8 cellular contexts compared by ENCODE assay signal in the genomic region with DNA sequence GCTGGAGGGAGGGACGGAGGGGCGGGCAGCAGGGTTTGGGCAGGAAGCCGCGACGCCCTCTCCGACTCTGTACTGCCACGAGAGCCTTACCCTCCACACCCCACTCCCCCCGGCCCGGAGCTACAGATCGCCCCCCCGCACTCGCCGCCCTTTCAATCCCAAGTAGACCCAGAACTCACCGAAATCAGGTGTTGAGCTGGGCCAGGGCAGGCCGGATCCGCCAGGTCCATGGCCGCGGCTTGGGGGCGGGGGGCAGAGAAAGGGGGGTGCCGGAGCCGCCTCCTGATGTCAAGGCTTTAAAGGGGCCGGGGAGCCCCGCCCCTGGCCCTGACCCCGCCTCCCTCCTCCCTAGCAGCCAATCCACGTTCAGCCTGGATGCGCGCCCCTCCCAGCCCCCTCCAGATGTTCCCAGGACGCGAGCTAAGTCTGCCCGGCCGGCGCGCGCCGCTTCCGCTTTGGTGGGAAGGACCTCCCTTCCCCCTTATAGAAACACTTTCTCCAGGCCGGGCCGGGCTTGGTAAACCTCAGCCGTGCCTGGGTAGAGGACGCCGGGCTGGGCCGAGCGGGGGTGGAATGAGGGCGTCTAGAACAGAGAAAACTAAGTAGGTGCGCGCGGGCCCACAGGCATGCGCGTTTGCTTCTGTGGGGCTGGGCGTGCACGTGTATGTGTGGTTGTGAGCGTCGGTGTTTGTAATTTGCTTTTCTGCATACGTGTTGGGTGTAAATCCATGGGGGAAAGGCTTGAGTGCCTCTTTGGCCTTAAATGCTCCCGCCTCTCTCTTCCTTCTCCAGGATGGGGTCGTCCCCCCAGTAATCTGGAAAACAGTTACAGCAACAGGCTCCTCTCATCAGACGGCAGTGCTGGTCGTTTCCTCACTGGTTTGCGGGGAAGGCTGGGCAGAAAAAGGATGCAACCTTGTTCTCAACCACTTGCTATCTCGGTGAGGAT. TPM values are rescaled to one million over a fixed set of nuclear protein-coding genes. Genes with fewer than 3 reads are reported as not detected.
DNase-seq lines count a peak whose midpoint lies in the region; ATAC-seq and TF ChIP-seq lines count a peak whose summit lies in the region.

A gene with protein sequence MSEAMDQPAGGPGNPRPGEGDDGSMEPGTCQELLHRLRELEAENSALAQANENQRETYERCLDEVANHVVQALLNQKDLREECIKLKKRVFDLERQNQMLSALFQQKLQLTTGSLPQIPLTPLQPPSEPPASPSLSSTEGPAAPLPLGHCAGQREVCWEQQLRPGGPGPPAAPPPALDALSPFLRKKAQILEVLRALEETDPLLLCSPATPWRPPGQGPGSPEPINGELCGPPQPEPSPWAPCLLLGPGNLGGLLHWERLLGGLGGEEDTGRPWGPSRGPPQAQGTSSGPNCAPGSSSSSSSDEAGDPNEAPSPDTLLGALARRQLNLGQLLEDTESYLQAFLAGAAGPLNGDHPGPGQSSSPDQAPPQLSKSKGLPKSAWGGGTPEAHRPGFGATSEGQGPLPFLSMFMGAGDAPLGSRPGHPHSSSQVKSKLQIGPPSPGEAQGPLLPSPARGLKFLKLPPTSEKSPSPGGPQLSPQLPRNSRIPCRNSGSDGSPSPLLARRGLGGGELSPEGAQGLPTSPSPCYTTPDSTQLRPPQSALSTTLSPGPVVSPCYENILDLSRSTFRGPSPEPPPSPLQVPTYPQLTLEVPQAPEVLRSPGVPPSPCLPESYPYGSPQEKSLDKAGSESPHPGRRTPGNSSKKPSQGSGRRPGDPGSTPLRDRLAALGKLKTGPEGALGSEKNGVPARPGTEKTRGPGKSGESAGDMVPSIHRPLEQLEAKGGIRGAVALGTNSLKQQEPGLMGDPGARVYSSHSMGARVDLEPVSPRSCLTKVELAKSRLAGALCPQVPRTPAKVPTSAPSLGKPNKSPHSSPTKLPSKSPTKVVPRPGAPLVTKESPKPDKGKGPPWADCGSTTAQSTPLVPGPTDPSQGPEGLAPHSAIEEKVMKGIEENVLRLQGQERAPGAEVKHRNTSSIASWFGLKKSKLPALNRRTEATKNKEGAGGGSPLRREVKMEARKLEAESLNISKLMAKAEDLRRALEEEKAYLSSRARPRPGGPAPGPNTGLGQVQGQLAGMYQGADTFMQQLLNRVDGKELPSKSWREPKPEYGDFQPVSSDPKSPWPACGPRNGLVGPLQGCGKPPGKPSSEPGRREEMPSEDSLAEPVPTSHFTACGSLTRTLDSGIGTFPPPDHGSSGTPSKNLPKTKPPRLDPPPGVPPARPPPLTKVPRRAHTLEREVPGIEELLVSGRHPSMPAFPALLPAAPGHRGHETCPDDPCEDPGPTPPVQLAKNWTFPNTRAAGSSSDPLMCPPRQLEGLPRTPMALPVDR (N-terminal part only) (minus strand): TSS at position 271 of the 949 bp plus-strand sequence. CDS start 24,369 bp downstream, outside the sequence.

- H3K9me3 ChIP-seq in left lung = no peaks in the 10 kb centered on the region

- DNase-seq in BJ (ENCODE audit: low read depth) = peak; percentile 74
- DNase-seq in NCI-H526 treated with DMSO at 0.1 percent for 48 hours (lab: John Stamatoyannopoulos, UW) = peak; percentile 86
- peak; percentile 92 for DNase-seq in activated CD4-positive, alpha-beta T cell treated with anti-CD3 and anti-CD28 coated beads, Interleukin-2, amount 50 U/mL, for 1 hour
- DNase-seq in dedifferentiated amniotic fluid mesenchymal stem cell (ENCODE audit: extremely low spot score) = peak; percentile 97
- DNase-seq in left lung = peak; percentile 97 to 99
- DNase-seq in stimulated activated CD4-positive, alpha-beta T cell treated with anti-CD3 and anti-CD28 coated beads, Interleukin-2, amount 100 ng/mL, for 4 hours (ENCODE audit: low read depth) = peak; percentile 88

- intact Hi-C loops in left lung (cut with DNase I) = no loop called here

- POLR2A ChIA-PET in BJ (lab: Charles Lee) = interaction anchor here (0.6 to 1.0 kb wide), 6 partner anchors 11 to 852 kb away, joined by 5 to 22 read pairs (median 14); a partner anchor contains a TSS

- ATAC-seq in GM19324 (IDR thresholded peaks at IDR 0.05; ENCODE audit: low FRiP score, unreplicated experiment) = peak; percentile 84
- ATAC-seq in HG03469 (IDR thresholded peaks at IDR 0.05; ENCODE audit: unreplicated experiment) = peak; percentile 68
- peak; percentile 96 for ATAC-seq in left lung

- H3K4me3 ChIP-seq in BJ (ENCODE audit: low read depth, low read length) (peak within 1 kb of the TSS; percentile 92), left lung (peak within 1 kb of the TSS; percentile 88 to 92)

- H3K4me1 ChIP-seq in left lung = peaks cover 32 to 50% of the 10 kb centered on the region in 2 donors

- CTCF ChIA-PET in BJ (lab: Yijun Ruan, JAX) = interaction anchor here (0.6 to 3.2 kb wide), 6 partner anchors 11 to 481 kb away, joined by 3 to 16 read pairs (median 3); no protein-coding TSS in a partner anchor

- TF ChIP-seq CTCF in BJ (IDR thresholded peaks at IDR 0.05; ENCODE audit: insufficient read depth, low read depth, low read length) = no peak
- no peak for TF ChIP-seq CTCF in left lung (IDR thresholded peaks at IDR 0.05)

- H3K27ac ChIP-seq in left lung = peak within 1 kb of the TSS; percentile 79 to 83

- H3K36me3 ChIP-seq in BJ (ENCODE audit: control insufficient read depth, insufficient read depth, low read length) (no peaks in the 10 kb centered on the region), left lung (no peaks in the 10 kb centered on the region)

- no peaks in the 10 kb centered on the region for H3K27me3 ChIP-seq in BJ (ENCODE audit: control insufficient read depth, insufficient read depth, low read length)
- no peaks in the 10 kb centered on the region for H3K27me3 ChIP-seq in left lung

RNA-seq across cellular contexts. Expression of the gene that starts here (rescaled TPM):
- polyA plus RNA-seq in BJ (2011; rRNA removed) = 7.3 and 13.2 TPM in 2 replicates
- polyA minus RNA-seq in BJ (2011; rRNA and poly(A)+ RNA removed) = 16.9 and 19.7 TPM in 2 replicates
- 10 to 100 TPM; 28.2 to 29.9 TPM for total RNA-seq in left lung

Comparison
In these comparisons a context has a peak if more than half of its experiments do, and no peak if none do; other contexts are left out.
1. Peak in every context shown above with its lines: DNase-seq, ATAC-seq, H3K4me3 ChIP-seq and H3K27ac ChIP-seq.